ENCODE assay signal across 27 cellular contexts in genomic region chr21:38777015-38777414, GRCh38. TPM values are rescaled to one million over a fixed set of nuclear protein-coding genes. Genes with fewer than 3 reads are reported as not detected.
DNase-seq lines count a peak whose midpoint lies in the region; ATAC-seq and TF ChIP-seq lines count a peak whose summit lies in the region.
"Had no signal": no experiment of that assay in that cellular context is flagged by ENCODE, and none has a peak within 500 bp of the region (broad histone marks: within the 10 kb centered on the region; RNA-seq: fewer than 3 reads in every experiment).

No MANE protein-coding gene starts in this region.

- POLR2A ChIA-PET in naive thymus-derived CD4-positive, alpha-beta T cell (lab: Charles Lee), result interaction anchor here (1.2 to 1.3 kb wide), 2 partner anchors 9 to 30 kb away, joined by 4 to 5 read pairs; no protein-coding TSS in a partner anchor

- H3K9me3 ChIP-seq in naive thymus-derived CD4-positive, alpha-beta T cell (ENCODE audit: control insufficient read depth in 2 of 3, low read length in 3 of 3), result peaks cover 0 to 4% (median 0%) of the 10 kb centered on the region in 3 experiments
- H3K9me3 ChIP-seq in right atrium auricular region, result peaks cover 0 to 15% of the 10 kb centered on the region in 2 donors
- H3K9me3 ChIP-seq: HAP-1 had no signal

- H3K36me3 ChIP-seq in naive thymus-derived CD4-positive, alpha-beta T cell (ENCODE audit: control insufficient read depth in 2 of 3, insufficient read depth in 3 of 3, low read length in 3 of 3), result no peaks in the 10 kb centered on the region
- H3K36me3 ChIP-seq in right atrium auricular region, result no peaks in the 10 kb centered on the region
- H3K36me3 ChIP-seq: HAP-1, MG63, SJCRH30 had no signal

- intact Hi-C loops in natural killer cell (cut with micrococcal nuclease), result no loop called here
- intact Hi-C loops in naive thymus-derived CD4-positive, alpha-beta T cell (cut with micrococcal nuclease), result no loop called here

- peaks cover 0 to 4% of the 10 kb centered on the region in 2 donors for H3K4me1 ChIP-seq in naive thymus-derived CD4-positive, alpha-beta T cell (ENCODE audit: control insufficient read depth in 2 of 2, insufficient read depth in 2 of 2, low read length in 2 of 2)
- peaks cover 0 to 7% of the 10 kb centered on the region in 2 donors for H3K4me1 ChIP-seq in right atrium auricular region
- H3K4me1 ChIP-seq: HAP-1 had no signal

- peak overlapping the region; percentile 19 for H3K27ac Mint-ChIP-seq in activated T-cell treated with anti-CD3 and anti-CD28 coated beads, Interleukin-2, amount 50 U/mL, for 24 hours
- H3K27ac Mint-ChIP-seq in natural killer cell treated with Interleukin-12 subunit alpha and Interleukin-12 subunit beta and Interleukin-15 and Interleukin-18, amount 100 ng/mL, for 72 hours, result peak overlapping the region; percentile 25 to 49
- H3K27ac Mint-ChIP-seq in natural killer cell, result peak overlapping the region in 1 of 2 donors; percentile 4
- H3K27ac Mint-ChIP-seq in T-helper 2 cell treated with Interferon-gamma antibody and Interleukin-4, amounts not matched to agents 5 μg/mL and 100 μg/mL, for 36 hours, result no peak overlapping the region
- peak overlapping the region; percentile 24 for H3K27ac Mint-ChIP-seq in stimulated activated effector memory CD8-positive, alpha-beta T cell treated with anti-CD3 and anti-CD28 coated beads, Interleukin-12 subunit alpha, Interleukin-12 subunit beta, amount 100 ng/mL, for 72 hours
- no peak overlapping the region for H3K27ac Mint-ChIP-seq in naive thymus-derived CD4-positive, alpha-beta T cell
- H3K27ac Mint-ChIP-seq: CD8-positive, alpha-beta T cell; HFFc6 had no signal

- H3K27me3 Mint-ChIP-seq in activated T-cell treated with anti-CD3 and anti-CD28 coated beads, Interleukin-2, amount 50 U/mL, for 24 hours, result peaks cover 10% of the 10 kb centered on the region
- H3K27me3 Mint-ChIP-seq in natural killer cell treated with Interleukin-12 subunit alpha and Interleukin-12 subunit beta and Interleukin-15 and Interleukin-18, amount 100 ng/mL, for 72 hours, result peaks cover 28 to 30% of the 10 kb centered on the region in 2 donors
- H3K27me3 Mint-ChIP-seq in natural killer cell (ENCODE audit: low read depth in 2 of 2), result peaks cover 42 to 80% of the 10 kb centered on the region in 2 donors
- no peaks in the 10 kb centered on the region for H3K27me3 Mint-ChIP-seq in T-helper 2 cell treated with Interferon-gamma antibody and Interleukin-4, amounts not matched to agents 5 μg/mL and 100 μg/mL, for 36 hours (ENCODE audit: low read depth)
- peaks cover 0 to 20% (median 4%) of the 10 kb centered on the region in 5 donors for H3K27me3 Mint-ChIP-seq in naive thymus-derived CD4-positive, alpha-beta T cell

- H3K27ac ChIP-seq in naive thymus-derived CD4-positive, alpha-beta T cell (ENCODE audit: low read depth, low read length), result no peak overlapping the region
- no peak overlapping the region for H3K27ac ChIP-seq in right atrium auricular region
- H3K27ac ChIP-seq: PC-9, SJCRH30 had no signal

- peak in 1 of 2 donors; percentile 70 for ATAC-seq in natural killer cell treated with Interleukin-12 subunit alpha and Interleukin-12 subunit beta and Interleukin-15 and Interleukin-18, amount 100 ng/mL, for 72 hours
- ATAC-seq in natural killer cell, result no peak
- peak; percentile 58 for ATAC-seq in stimulated activated effector memory CD8-positive, alpha-beta T cell treated with anti-CD3 and anti-CD28 coated beads, Interleukin-12 subunit alpha, Interleukin-12 subunit beta, amount 100 ng/mL, for 72 hours
- ATAC-seq in naive thymus-derived CD4-positive, alpha-beta T cell, result no peak
- ATAC-seq: CD8-positive, alpha-beta T cell; HepG2; K562; Right ventricle myocardium inferior had no signal

- peaks cover 3% of the 10 kb centered on the region for H3K36me3 Mint-ChIP-seq in activated T-cell treated with anti-CD3 and anti-CD28 coated beads, Interleukin-2, amount 50 U/mL, for 24 hours (ENCODE audit: low read depth)
- peaks cover 19% of the 10 kb centered on the region for H3K36me3 Mint-ChIP-seq in natural killer cell treated with Interleukin-12 subunit alpha and Interleukin-12 subunit beta and Interleukin-15 and Interleukin-18, amount 100 ng/mL, for 72 hours
- H3K36me3 Mint-ChIP-seq in natural killer cell, result peaks cover 5% of the 10 kb centered on the region
- H3K36me3 Mint-ChIP-seq in T-helper 2 cell treated with Interferon-gamma antibody and Interleukin-4, amounts not matched to agents 5 μg/mL and 100 μg/mL, for 36 hours (ENCODE audit: low read depth), result peaks cover 14% of the 10 kb centered on the region
- H3K36me3 Mint-ChIP-seq in stimulated activated effector memory CD8-positive, alpha-beta T cell treated with anti-CD3 and anti-CD28 coated beads, Interleukin-12 subunit alpha, Interleukin-12 subunit beta, amount 100 ng/mL, for 72 hours, result no peaks in the 10 kb centered on the region
- peaks cover 1 to 22% (median 8%) of the 10 kb centered on the region in 5 donors for H3K36me3 Mint-ChIP-seq in naive thymus-derived CD4-positive, alpha-beta T cell
- H3K36me3 Mint-ChIP-seq: CD8-positive, alpha-beta T cell had no signal

- TF ChIP-seq CTCF in natural killer cell (IDR thresholded peaks at IDR 0.05) (no peak), right atrium auricular region (IDR thresholded peaks at IDR 0.05) (no peak)

- no peak for DNase-seq in activated T-cell treated with anti-CD3 and anti-CD28 coated beads, Interleukin-2, amount 50 U/mL, for 24 hours
- no peak for DNase-seq in activated T-cell treated with anti-CD3 and anti-CD28 coated beads for 4 hours
- DNase-seq in natural killer cell treated with Interleukin-12 subunit alpha and Interleukin-12 subunit beta and Interleukin-15 and Interleukin-18, amount 100 ng/mL, for 72 hours (ENCODE audit: low spot score), result no peak
- DNase-seq in natural killer cell, result no peak
- no peak for DNase-seq in T-helper 2 cell treated with Interferon-gamma antibody and Interleukin-4, amounts not matched to agents 5 μg/mL and 100 μg/mL, for 36 hours (ENCODE audit: low spot score)
- DNase-seq in stimulated activated effector memory CD8-positive, alpha-beta T cell treated with anti-CD3 and anti-CD28 coated beads, Interleukin-12 subunit alpha, Interleukin-12 subunit beta, amount 100 ng/mL, for 72 hours (ENCODE audit: low spot score in 2 of 2), result no peak
- no peak for DNase-seq in naive thymus-derived CD4-positive, alpha-beta T cell
- DNase-seq in right atrium auricular region (ENCODE audit: low spot score), result no peak
- DNase-seq: C1 segment of cervical spinal cord; Caco-2; CD8-positive, alpha-beta T cell; DMS 273 treated with DMSO at 0.1 percent for 48 hours; DMS79; GF-D8; GOT3; HFFc6; MG63; NCI-H2029; NCI-H446; NCI-H524 treated with DMSO at 0.1 percent for 48 hours; NCI-H774; PC-9; SJCRH30 had no signal

- H3K4me1 Mint-ChIP-seq in activated T-cell treated with anti-CD3 and anti-CD28 coated beads, Interleukin-2, amount 50 U/mL, for 24 hours (ENCODE audit: low read depth), result peaks cover 61% of the 10 kb centered on the region
- H3K4me1 Mint-ChIP-seq in natural killer cell treated with Interleukin-12 subunit alpha and Interleukin-12 subunit beta and Interleukin-15 and Interleukin-18, amount 100 ng/mL, for 72 hours (ENCODE audit: low read depth in 2 of 2), result peaks cover 49 to 55% of the 10 kb centered on the region in 2 donors
- H3K4me1 Mint-ChIP-seq in natural killer cell, result peaks cover 22 to 26% of the 10 kb centered on the region in 2 donors
- peaks cover 33% of the 10 kb centered on the region for H3K4me1 Mint-ChIP-seq in T-helper 2 cell treated with Interferon-gamma antibody and Interleukin-4, amounts not matched to agents 5 μg/mL and 100 μg/mL, for 36 hours (ENCODE audit: low read depth)
- H3K4me1 Mint-ChIP-seq in stimulated activated effector memory CD8-positive, alpha-beta T cell treated with anti-CD3 and anti-CD28 coated beads, Interleukin-12 subunit alpha, Interleukin-12 subunit beta, amount 100 ng/mL, for 72 hours, result peaks cover 53% of the 10 kb centered on the region
- H3K4me1 Mint-ChIP-seq in naive thymus-derived CD4-positive, alpha-beta T cell, result peaks cover 0 to 43% (median 7%) of the 10 kb centered on the region in 7 donors

- no peak overlapping the region for H3K4me3 Mint-ChIP-seq in activated T-cell treated with anti-CD3 and anti-CD28 coated beads, Interleukin-2, amount 50 U/mL, for 24 hours
- peak overlapping the region; percentile 59 for H3K4me3 Mint-ChIP-seq in natural killer cell treated with Interleukin-12 subunit alpha and Interleukin-12 subunit beta and Interleukin-15 and Interleukin-18, amount 100 ng/mL, for 72 hours
- no peak overlapping the region for H3K4me3 Mint-ChIP-seq in natural killer cell
- peak overlapping the region; percentile 32 for H3K4me3 Mint-ChIP-seq in T-helper 2 cell treated with Interferon-gamma antibody and Interleukin-4, amounts not matched to agents 5 μg/mL and 100 μg/mL, for 36 hours
- peak overlapping the region; percentile 20 for H3K4me3 Mint-ChIP-seq in stimulated activated effector memory CD8-positive, alpha-beta T cell treated with anti-CD3 and anti-CD28 coated beads, Interleukin-12 subunit alpha, Interleukin-12 subunit beta, amount 100 ng/mL, for 72 hours
- H3K4me3 Mint-ChIP-seq in naive thymus-derived CD4-positive, alpha-beta T cell, result no peak overlapping the region
- H3K4me3 Mint-ChIP-seq: CD8-positive, alpha-beta T cell; HFFc6 had no signal

- no peaks in the 10 kb centered on the region for H3K27me3 ChIP-seq in naive thymus-derived CD4-positive, alpha-beta T cell (ENCODE audit: control insufficient read depth in 2 of 2, insufficient read depth in 2 of 2, low read length in 2 of 2)
- H3K27me3 ChIP-seq in right atrium auricular region, result no peaks in the 10 kb centered on the region
- H3K27me3 ChIP-seq: MG63, SJCRH30 had no signal

- H3K9me3 Mint-ChIP-seq in activated T-cell treated with anti-CD3 and anti-CD28 coated beads, Interleukin-2, amount 50 U/mL, for 24 hours, result peaks cover 20% of the 10 kb centered on the region
- H3K9me3 Mint-ChIP-seq in natural killer cell treated with Interleukin-12 subunit alpha and Interleukin-12 subunit beta and Interleukin-15 and Interleukin-18, amount 100 ng/mL, for 72 hours, result peaks cover 19% of the 10 kb centered on the region
- peaks cover under 1 to 8% of the 10 kb centered on the region in 2 donors for H3K9me3 Mint-ChIP-seq in natural killer cell
- peaks cover 39% of the 10 kb centered on the region for H3K9me3 Mint-ChIP-seq in T-helper 2 cell treated with Interferon-gamma antibody and Interleukin-4, amounts not matched to agents 5 μg/mL and 100 μg/mL, for 36 hours
- peaks cover 9% of the 10 kb centered on the region for H3K9me3 Mint-ChIP-seq in stimulated activated effector memory CD8-positive, alpha-beta T cell treated with anti-CD3 and anti-CD28 coated beads, Interleukin-12 subunit alpha, Interleukin-12 subunit beta, amount 100 ng/mL, for 72 hours
- H3K9me3 Mint-ChIP-seq in naive thymus-derived CD4-positive, alpha-beta T cell, result peaks cover 5 to 24% (median 9%) of the 10 kb centered on the region in 11 donors

- no peak overlapping the region for H3K4me3 ChIP-seq in naive thymus-derived CD4-positive, alpha-beta T cell (ENCODE audit: low read length)
- H3K4me3 ChIP-seq in right atrium auricular region, result no peak overlapping the region
- H3K4me3 ChIP-seq: HAP-1, K562, MG63, PC-9, SJCRH30 had no signal

- CTCF ChIA-PET in naive thymus-derived CD4-positive, alpha-beta T cell (lab: Charles Lee), result no interaction called here

RNA-seq across cellular contexts. Expression of gene ETS2, which starts 28.7 kb away (rescaled TPM):
- 10 to 100 TPM; 22.9 to 25.2 TPM for total RNA-seq in natural killer cell treated with Interleukin-12 subunit alpha and Interleukin-12 subunit beta and Interleukin-15 and Interleukin-18, amount 100 ng/mL, for 72 hours
- total RNA-seq in natural killer cell, result 10 to 100 TPM; 10.6 to 36.9 (median 18.5) TPM
- 10 to 100 TPM; 15.6 to 61.1 (median 20.9) TPM for total RNA-seq in naive thymus-derived CD4-positive, alpha-beta T cell
- 1 to 10 TPM; 3.4 to 9.7 TPM for polyA plus RNA-seq in naive thymus-derived CD4-positive, alpha-beta T cell
- total RNA-seq in right atrium auricular region, result 10 to 100 TPM; 31.4 to 37.2 TPM

Comparison
In these comparisons a context has a peak if more than half of its experiments do, and no peak if none do; other contexts are left out.
1. H3K4me3 Mint-ChIP-seq: peak in natural killer cell treated with Interleukin-12 subunit alpha and Interleukin-12 subunit beta and Interleukin-15 and Interleukin-18, amount 100 ng/mL, for 72 hours (single experiment), T-helper 2 cell treated with Interferon-gamma antibody and Interleukin-4, amounts not matched to agents 5 μg/mL and 100 μg/mL, for 36 hours (single experiment) and stimulated activated effector memory CD8-positive, alpha-beta T cell treated with anti-CD3 and anti-CD28 coated beads, Interleukin-12 subunit alpha, Interleukin-12 subunit beta, amount 100 ng/mL, for 72 hours (single experiment); none in activated T-cell treated with anti-CD3 and anti-CD28 coated beads, Interleukin-2, amount 50 U/mL, for 24 hours (single experiment), natural killer cell (single experiment) and naive thymus-derived CD4-positive, alpha-beta T cell (0 of 10).
2. H3K27ac Mint-ChIP-seq: peak in activated T-cell treated with anti-CD3 and anti-CD28 coated beads, Interleukin-2, amount 50 U/mL, for 24 hours (single experiment), natural killer cell treated with Interleukin-12 subunit alpha and Interleukin-12 subunit beta and Interleukin-15 and Interleukin-18, amount 100 ng/mL, for 72 hours (2 of 2) and stimulated activated effector memory CD8-positive, alpha-beta T cell treated with anti-CD3 and anti-CD28 coated beads, Interleukin-12 subunit alpha, Interleukin-12 subunit beta, amount 100 ng/mL, for 72 hours (single experiment); none in T-helper 2 cell treated with Interferon-gamma antibody and Interleukin-4, amounts not matched to agents 5 μg/mL and 100 μg/mL, for 36 hours (single experiment) and naive thymus-derived CD4-positive, alpha-beta T cell (0 of 9).